Comparison of ENCODE assay signal across 6 cellular contexts in genomic region chr15:76377751-76378150, GRCh38.
"Had no signal": no experiment of that assay in that cellular context is flagged by ENCODE, and none has a peak within 500 bp of the region (broad histone marks: within the 10 kb centered on the region; RNA-seq: fewer than 3 reads in every experiment).

No MANE protein-coding gene starts in this region.

- FAIRE-seq: HTR-8/SVneo had no signal

- H3K4me2 ChIP-seq: KMS-11 had no signal

- DNase-seq: IMR-90, KBM-7, KG1 had no signal

- H3K9ac ChIP-seq: KMS-11 had no signal

- H3K27ac ChIP-seq: HL-60, KMS-11 had no signal
